Comparison of ENCODE assay signal across 19 cellular contexts in genomic region chr4:146095867-146096266, GRCh38.
DNase-seq lines count a peak whose midpoint lies in the region; ATAC-seq, FAIRE-seq and TF ChIP-seq lines count a peak whose summit lies in the region.
"Had no signal": no experiment of that assay in that cellular context is flagged by ENCODE, and none has a peak within 500 bp of the region (broad histone marks: within the 10 kb centered on the region; RNA-seq: fewer than 3 reads in every experiment).

No MANE protein-coding gene starts in this region.

- no peak for TF ChIP-seq CTCF in kidney (IDR thresholded peaks at IDR 0.05; ENCODE audit: borderline replicate concordance, extremely low read depth, insufficient read depth)

- no peak overlapping the region for H4K5ac ChIP-seq in mesendoderm (ENCODE audit: low read length)

- H3K36me3 ChIP-seq in kidney (ENCODE audit: control insufficient read depth in 1 of 2, insufficient read depth in 2 of 2, low read length in 2 of 2): no peaks in the 10 kb centered on the region
- H3K36me3 ChIP-seq in mesendoderm (ENCODE audit: control insufficient read depth, insufficient read depth, low read length): no peaks in the 10 kb centered on the region
- H3K36me3 ChIP-seq: BE2C, pancreas had no signal

- H3K4me1 ChIP-seq in kidney (ENCODE audit: control insufficient read depth in 1 of 2, insufficient read depth in 1 of 2, low read depth in 1 of 2, low read length in 2 of 2): peaks cover 2 to 4% of the 10 kb centered on the region in 2 donors
- no peaks in the 10 kb centered on the region for H3K4me1 ChIP-seq in mesendoderm (ENCODE audit: control insufficient read depth, low read depth, low read length)
- H3K4me1 ChIP-seq: BE2C, foreskin keratinocyte, pancreas had no signal

- H2BK5ac ChIP-seq in mesendoderm (ENCODE audit: low read length): no peak overlapping the region

- H3K4me3 ChIP-seq in kidney (ENCODE audit: low read length in 2 of 2) (peak overlapping the region; percentile 17 to 26), mesendoderm (ENCODE audit: low read length) (no peak overlapping the region)
- H3K4me3 ChIP-seq: pancreas had no signal

- ATAC-seq in GM21423 (IDR thresholded peaks at IDR 0.05; ENCODE audit: unreplicated experiment) (peak; percentile 56), HG03457 (IDR thresholded peaks at IDR 0.05; ENCODE audit: unreplicated experiment) (peak; percentile 41), HG02870 (IDR thresholded peaks at IDR 0.05; ENCODE audit: unreplicated experiment) (no peak)
- ATAC-seq: activated CD8-positive, alpha-beta T cell treated with anti-CD3 and anti-CD28 coated beads for 36 hours; naive thymus-derived CD4-positive, alpha-beta T cell; pancreas; sciatic nerve had no signal

- no peaks in the 10 kb centered on the region for H3K79me2 ChIP-seq in mesendoderm (ENCODE audit: control insufficient read depth, insufficient read depth, low read length)

- WGBS in mesendoderm (ENCODE audit: extremely low coverage, insufficient coverage, low lambda C conversion rate): no CpG with 5 or more reads among the region's 2 CpGs

- no peak overlapping the region for H3K9ac ChIP-seq in kidney (ENCODE audit: low read length in 2 of 2)
- no peak overlapping the region for H3K9ac ChIP-seq in mesendoderm (ENCODE audit: low read length)
- H3K9ac ChIP-seq: SK-N-SH had no signal

- no peak overlapping the region for H2BK120ac ChIP-seq in mesendoderm (ENCODE audit: low read depth, low read length)

- H3K56ac ChIP-seq in mesendoderm (ENCODE audit: low read length): no peak overlapping the region

- H3K18ac ChIP-seq in mesendoderm (ENCODE audit: low read length): no peak overlapping the region

- FAIRE-seq in kidney (lab: Jason Lieb, UNC): no peak
- FAIRE-seq in GM12891 (lab: Jason Lieb, UNC): no peak
- FAIRE-seq: islet of Langerhans, pancreas, urothelium cell line had no signal

- intact Hi-C loops in kidney (cut with DNase I): no loop called here

- H3K4ac ChIP-seq in mesendoderm (ENCODE audit: low read depth, low read length): no peak overlapping the region

- H3K27me3 ChIP-seq in mesendoderm (ENCODE audit: insufficient read depth, low read length, poor library complexity): no peaks in the 10 kb centered on the region
- H3K27me3 ChIP-seq: foreskin keratinocyte, pancreas had no signal

- DNase-seq in ACHN: peak; percentile 68
- no peak for DNase-seq in kidney
- no peak for DNase-seq in NCI-H510A (lab: John Stamatoyannopoulos, UW)
- DNase-seq in GM12891 (ENCODE audit: insufficient read length, low spot score): no peak
- DNase-seq in mesendoderm: no peak
- DNase-seq: 8988T; activated T-cell treated with anti-CD3 and anti-CD28 coated beads, Interleukin-2, amount 50 U/mL, for 1 hour; BE2C; pancreas; SK-N-SH had no signal

- H2BK15ac ChIP-seq in mesendoderm (replicated peaks; ENCODE audit: low read depth): no peak overlapping the region

- H3K27ac ChIP-seq in kidney (ENCODE audit: low read depth in 2 of 2, low read length in 2 of 2) (peak overlapping the region in 1 of 2 donors; percentile 47), mesendoderm (ENCODE audit: low read depth, low read length) (no peak overlapping the region)
- H3K27ac ChIP-seq: foreskin keratinocyte, pancreas had no signal

- in situ Hi-C loops in ACHN (cut with HindIII; ENCODE audit: low pct_ligation_motif_present, low pct_unique_long_range_greater_than_20kb, low sequenced_read_pairs): no loop called here

- no peaks in the 10 kb centered on the region for H3K9me3 ChIP-seq in kidney (ENCODE audit: control insufficient read depth in 1 of 2, low read length in 2 of 2)
- H3K9me3 ChIP-seq: BE2C, pancreas, SK-N-SH had no signal

- H4K8ac ChIP-seq in mesendoderm (ENCODE audit: low read depth, low read length): no peak overlapping the region

- no peak for TF ChIP-seq POLR2A in GM12891 (IDR thresholded peaks at IDR 0.05; ENCODE audit: low read depth, low read length)

- H3K79me1 ChIP-seq in mesendoderm (ENCODE audit: low read length): no peaks in the 10 kb centered on the region

- no peak overlapping the region for H3K23ac ChIP-seq in mesendoderm (ENCODE audit: low read length)

- no peak overlapping the region for H2AK5ac ChIP-seq in mesendoderm (ENCODE audit: low read length)

- no peak overlapping the region for H3K4me2 ChIP-seq in mesendoderm (ENCODE audit: low read length)
- H3K4me2 ChIP-seq: SK-N-SH had no signal

TF ChIP-seq in GM12891, 5 proteins besides CTCF, POLR2A, EP300 and RAD21:
- TF ChIP-seq POU2F2 (IDR thresholded peaks at IDR 0.05; ENCODE audit: low read depth, low read length) (no peak), POLR2AphosphoS5 (IDR thresholded peaks at IDR 0.05; ENCODE audit: low read depth, low read length) (no peak), TAF1 (IDR thresholded peaks at IDR 0.05; ENCODE audit: low read depth, low read length) (no peak), PAX5 (IDR thresholded peaks at IDR 0.05; ENCODE audit: insufficient read depth, low read length, severe bottlenecking) (no peak), SPI1 (IDR thresholded peaks at IDR 0.05; ENCODE audit: low read depth, low read length) (no peak)
